Comparison of ENCODE assay signal across 14 cellular contexts in the genomic region with DNA sequence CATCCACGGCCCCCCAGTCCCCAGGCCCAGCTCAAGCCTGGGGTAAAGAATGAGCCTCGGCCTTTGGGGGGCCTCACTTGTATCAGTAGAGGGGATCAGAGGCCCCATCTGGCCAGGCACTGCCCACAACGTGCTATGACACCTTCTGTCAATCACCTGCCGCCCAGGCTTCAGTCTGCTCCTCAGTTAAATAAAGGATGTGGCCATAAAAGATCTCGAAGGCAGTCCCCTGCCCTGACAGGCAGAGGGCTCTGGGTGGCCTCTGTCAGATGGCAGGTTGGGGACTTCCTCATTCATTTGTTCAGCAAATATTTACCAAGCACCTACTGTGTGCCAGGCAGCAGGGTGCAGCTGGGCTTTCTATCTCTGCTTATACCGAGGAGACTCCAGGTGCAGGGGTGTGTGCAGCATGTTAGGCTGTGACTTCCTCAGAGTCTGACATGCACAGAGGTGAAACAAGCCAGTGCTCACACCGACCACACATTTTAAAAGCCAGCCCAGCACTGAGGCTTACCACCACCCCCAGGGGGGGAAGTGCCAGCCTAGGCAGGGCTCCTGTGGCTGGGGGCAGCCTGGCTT.
"Had no signal": no experiment of that assay in that cellular context is flagged by ENCODE, and none has a peak within 500 bp of the region (broad histone marks: within the 10 kb centered on the region; RNA-seq: fewer than 3 reads in every experiment).

No MANE protein-coding gene starts in this region.

- H3K27ac ChIP-seq: gastrocnemius medialis, heart left ventricle, pancreas, transverse colon had no signal

- H3K27ac Mint-ChIP-seq: dendritic cell treated with granulocyte-macrophage colony-stimulating factor and Interleukin-4, amounts not matched to agents 40 ng/mL and 50 ng/mL, for 4 days; T-helper 2 cell treated with Interferon-gamma antibody and Interleukin-4, amounts not matched to agents 5 μg/mL and 100 μg/mL, for 36 hours had no signal

- H3K9me3 ChIP-seq: gastrocnemius medialis, pancreas, transverse colon had no signal

- DNase-seq: activated CD4-positive, alpha-beta T cell treated with anti-CD3 and anti-CD28 coated beads, Interleukin-2, amount 50 U/mL, for 4 hours; activated CD4-positive, CD25-positive, alpha-beta regulatory T cell treated with anti-CD3 and anti-CD28 coated beads, Interleukin-2, amount 50 U/mL, for 72 hours; activated naive CD4-positive, alpha-beta T cell treated with Interleukin-2 at 50 U/mL for 16 hours; activated T-cell treated with anti-CD3 and anti-CD28 coated beads for 4 hours; anterior cingulate cortex; gastrocnemius medialis; heart left ventricle; pancreas; stimulated activated CD4-positive, alpha-beta T cell treated with anti-CD3 and anti-CD28 coated beads, Interleukin-12 subunit alpha, Interleukin-12 subunit beta, amount 100 ng/mL, for 4 hours; stimulated activated naive CD4-positive, alpha-beta T cell; substantia nigra; transverse colon had no signal

- H3K36me3 ChIP-seq: gastrocnemius medialis, heart left ventricle, pancreas, transverse colon had no signal

- H3K4me3 Mint-ChIP-seq: dendritic cell treated with granulocyte-macrophage colony-stimulating factor and Interleukin-4, amounts not matched to agents 40 ng/mL and 50 ng/mL, for 4 days; T-helper 2 cell treated with Interferon-gamma antibody and Interleukin-4, amounts not matched to agents 5 μg/mL and 100 μg/mL, for 36 hours had no signal

- H3K4me3 ChIP-seq: gastrocnemius medialis, heart left ventricle, pancreas, transverse colon had no signal

- H3K4me1 ChIP-seq: gastrocnemius medialis, heart left ventricle, pancreas, transverse colon had no signal

- ATAC-seq: gastrocnemius medialis, heart left ventricle, pancreas had no signal

- H3K27me3 ChIP-seq: gastrocnemius medialis, heart left ventricle, pancreas, transverse colon had no signal
